In genomic region chr4:106351016-106351415, GRCh38 we compare ENCODE assay signal across 1 cellular context.
TF ChIP-seq lines count a peak whose summit lies in the region.

No MANE protein-coding gene starts in this region.

TF ChIP-seq in H1, 55 proteins besides CTCF, POLR2A, EP300 and RAD21:
- TF ChIP-seq SP2 (IDR thresholded peaks at IDR 0.05; ENCODE audit: low read length) (no peak), KDM1A (IDR thresholded peaks at IDR 0.05; ENCODE audit: borderline replicate concordance, low read length) (no peak), YY1 (IDR thresholded peaks at IDR 0.05; ENCODE audit: low read depth, low read length) (no peak), ZNF274 (IDR thresholded peaks at IDR 0.05; ENCODE audit: borderline replicate concordance, extremely low read depth, low read length) (no peak), SAP30 (IDR thresholded peaks at IDR 0.05; ENCODE audit: insufficient read depth, insufficient replicate concordance, low read length) (no peak), GABPA (IDR thresholded peaks at IDR 0.05; ENCODE audit: borderline replicate concordance, insufficient read depth, low read length) (no peak), E2F6 (IDR thresholded peaks at IDR 0.05) (no peak), NANOG (IDR thresholded peaks at IDR 0.05; ENCODE audit: insufficient read depth, low read depth, low read length, poor library complexity, severe bottlenecking) (no peak), JUND (IDR thresholded peaks at IDR 0.05; ENCODE audit: low read length) (no peak), KDM5A (IDR thresholded peaks at IDR 0.05; ENCODE audit: low read length) (no peak)
